ENCODE assay signal across 16 cellular contexts in genomic region chr10:3036605-3037004, GRCh38. TPM values are rescaled to one million over a fixed set of nuclear protein-coding genes. Genes with fewer than 3 reads are reported as not detected.
DNase-seq lines count a peak whose midpoint lies in the region; ATAC-seq and TF ChIP-seq lines count a peak whose summit lies in the region.
"Had no signal": no experiment of that assay in that cellular context is flagged by ENCODE, and none has a peak within 500 bp of the region (broad histone marks: within the 10 kb centered on the region; RNA-seq: fewer than 3 reads in every experiment).

No MANE protein-coding gene starts in this region.

- TF ChIP-seq CTCF in osteoblast (IDR thresholded peaks at IDR 0.05; ENCODE audit: extremely low read depth, low read depth, low read length), result no peak
- TF ChIP-seq CTCF in GM10266 (IDR thresholded peaks at IDR 0.05; ENCODE audit: control insufficient read depth, insufficient read depth, low read depth, missing control alignments), result no peak

- peak; percentile 14 for ATAC-seq in GM18520 (IDR thresholded peaks at IDR 0.05; ENCODE audit: unreplicated experiment)
- ATAC-seq in GM21723 (IDR thresholded peaks at IDR 0.05; ENCODE audit: unreplicated experiment), result peak; percentile 20
- ATAC-seq in HG03432 (IDR thresholded peaks at IDR 0.05; ENCODE audit: unreplicated experiment), result peak; percentile 15

- no peaks in the 10 kb centered on the region for H3K79me2 ChIP-seq in osteoblast (ENCODE audit: insufficient read depth, low read length)
- H3K79me2 ChIP-seq: parathyroid adenoma had no signal

- no peaks in the 10 kb centered on the region for H3K9me3 ChIP-seq in osteoblast (ENCODE audit: low read depth, low read length)
- H3K9me3 ChIP-seq: lower lobe of right lung, SK-N-SH had no signal

- H2AFZ ChIP-seq in osteoblast (ENCODE audit: low read length), result no peak overlapping the region
- H2AFZ ChIP-seq: parathyroid adenoma had no signal

- no peaks in the 10 kb centered on the region for H3K4me1 ChIP-seq in osteoblast (ENCODE audit: insufficient read depth, low read length)
- H3K4me1 ChIP-seq: lower lobe of right lung, parathyroid adenoma had no signal

- H4K20me1 ChIP-seq in osteoblast (ENCODE audit: insufficient read depth, low read length), result no peaks in the 10 kb centered on the region

- H3K27me3 ChIP-seq in osteoblast (ENCODE audit: insufficient read depth, low read length), result peaks cover 22% of the 10 kb centered on the region

- no peak for DNase-seq in osteoblast (ENCODE audit: insufficient read length, low spot score, missing footprints)
- DNase-seq in substantia nigra (lab: John Stamatoyannopoulos, UW), result no peak
- no peak for DNase-seq in GM10266 (ENCODE audit: extremely low spot score)
- no peak for DNase-seq in H4 (ENCODE audit: low spot score)
- DNase-seq: activated effector memory CD4-positive, alpha-beta T cell treated with Interleukin-2 at 50 U/mL for 16 hours; amygdala; effector memory CD8-positive, alpha-beta T cell; lower lobe of right lung; NCI-H1105; SK-N-SH; stimulated activated CD4-positive, alpha-beta T cell treated with anti-CD3 and anti-CD28 coated beads, Interleukin-4, amount 100 ng/mL, for 4 hours; stimulated activated CD8-positive, alpha-beta memory T cell treated with anti-CD3 and anti-CD28 coated beads, Interleukin-4, amount 100 ng/mL, for 48 hours had no signal

- H3K27ac ChIP-seq in osteoblast (ENCODE audit: low read depth, low read length), result no peak overlapping the region
- no peak overlapping the region for H3K27ac ChIP-seq in substantia nigra (ENCODE audit: low read depth, low read length, poor library complexity, severe bottlenecking)
- H3K27ac ChIP-seq: parathyroid adenoma had no signal

- peak overlapping the region; percentile 10 for H3K4me2 ChIP-seq in osteoblast (ENCODE audit: insufficient read depth, low read length)
- H3K4me2 ChIP-seq: SK-N-SH had no signal

- H3K36me3 ChIP-seq in osteoblast (ENCODE audit: insufficient read depth, low read length), result no peaks in the 10 kb centered on the region
- H3K36me3 ChIP-seq: lower lobe of right lung had no signal

- no peak overlapping the region for H3K4me3 ChIP-seq in osteoblast (ENCODE audit: insufficient read depth, low read length)
- H3K4me3 ChIP-seq: lower lobe of right lung had no signal

RNA-seq across cellular contexts. Expression of gene PFKP, which starts 30.7 kb away (rescaled TPM):
- total RNA-seq in osteoblast, result 71.6 and 80.0 TPM in 2 replicates
- total RNA-seq in H4 (2014; rRNA removed; shearing (Covaris generic)), result 98.8 and 119 TPM in 2 replicates
